Comparison of ENCODE assay signal across 8 cellular contexts in genomic region chr10:108911814-108912541, GRCh38.
DNase-seq lines count a peak whose midpoint lies in the region; FAIRE-seq and TF ChIP-seq lines count a peak whose summit lies in the region.

No MANE protein-coding gene starts in this region.

- CTCF ChIA-PET in OCI-LY7 (lab: Charles Lee; ENCODE audit: unreplicated experiment): no interaction called here

- POLR2A ChIA-PET in OCI-LY7 (lab: Charles Lee): interaction anchor here (0.5 kb wide), 1 partner anchor 1932 kb away, joined by 4 read pairs; no protein-coding TSS in a partner anchor

- no peaks in the 10 kb centered on the region for H3K9me2 ChIP-seq in OCI-LY7 (ENCODE audit: insufficient read depth, low read length)

- H3K4me3 ChIP-seq in HAP-1 (no peak overlapping the region), fibroblast of villous mesenchyme (ENCODE audit: low read depth, low read length) (peak overlapping the region; percentile 60), neuron (ENCODE audit: low read length) (peak overlapping the region; percentile 29), OCI-LY7 (ENCODE audit: low read depth, low read length, poor library complexity, severe bottlenecking) (no peak overlapping the region)

- H2AFZ ChIP-seq in neuron (ENCODE audit: low read depth, low read length): peak overlapping the region; percentile 46
- no peak overlapping the region for H2AFZ ChIP-seq in OCI-LY7 (ENCODE audit: low read length)

- no peak overlapping the region for H3K4me2 ChIP-seq in OCI-LY7 (ENCODE audit: low read length)

- in situ Hi-C loops in HAP-1 (cut with MboI; ENCODE audit: low sequenced_read_pairs): no loop called here

- no peaks in the 10 kb centered on the region for H3K79me2 ChIP-seq in OCI-LY7 (ENCODE audit: insufficient read depth, low read depth, low read length)

- peak; percentile 65 for TF ChIP-seq CTCF in fibroblast of villous mesenchyme (IDR thresholded peaks at IDR 0.05; ENCODE audit: insufficient read depth, low read depth, low read length)
- TF ChIP-seq CTCF in OCI-LY7 (conservative IDR thresholded peaks at IDR 0.05; ENCODE audit: low read length): no peak

- H3K36me3 ChIP-seq in HAP-1 (replicated peaks): no peaks in the 10 kb centered on the region
- no peaks in the 10 kb centered on the region for H3K36me3 ChIP-seq in neuron (ENCODE audit: insufficient read depth, low read length)
- no peaks in the 10 kb centered on the region for H3K36me3 ChIP-seq in OCI-LY7 (ENCODE audit: insufficient read depth, low read length)

- H3K27me3 ChIP-seq in HAP-1 (ENCODE audit: low read depth): peaks cover 6% of the 10 kb centered on the region; the same call in 1 of the 2 replicates
- peaks cover 20% of the 10 kb centered on the region for H3K27me3 ChIP-seq in neuron (ENCODE audit: insufficient read depth, low read length)

- H3K4me1 ChIP-seq in HAP-1 (no peaks in the 10 kb centered on the region), neuron (ENCODE audit: insufficient read depth, low read length) (no peaks in the 10 kb centered on the region), OCI-LY7 (ENCODE audit: insufficient read depth, low read length, poor library complexity, severe bottlenecking) (no peaks in the 10 kb centered on the region)

- H3K9me3 ChIP-seq in HAP-1: no peaks in the 10 kb centered on the region
- no peaks in the 10 kb centered on the region for H3K9me3 ChIP-seq in neuron (ENCODE audit: low read length)
- H3K9me3 ChIP-seq in OCI-LY7 (ENCODE audit: low read length): no peaks in the 10 kb centered on the region

- DNase-seq in ELR (ENCODE audit: low read depth) (peak; percentile 80), HAP-1 (ENCODE audit: low spot score in 2 of 2) (peak; percentile 18 to 73), RCC 7860 (ENCODE audit: low spot score) (peak; percentile 43), fibroblast of villous mesenchyme (ENCODE audit: low read depth) (peak; percentile 59), SIG-M5 treated with dmso at 0.1 percent for 504 hours (lab: John Stamatoyannopoulos, UW; ENCODE audit: unreplicated experiment) (no peak), OCI-LY7 (ENCODE audit: low spot score) (no peak), CD1c-positive myeloid dendritic cell (ENCODE audit: extremely low spot score) (no peak)

- no peaks in the 10 kb centered on the region for H4K20me1 ChIP-seq in OCI-LY7 (ENCODE audit: insufficient read depth, low read length)

- no peak overlapping the region for H3K27ac ChIP-seq in OCI-LY7 (ENCODE audit: low read depth, low read length, poor library complexity, severe bottlenecking)

- FAIRE-seq in RCC 7860 (lab: Jason Lieb, UNC): peak; percentile 25

- BruUV-seq in OCI-LY7 (replicated peaks; lab: Mats Ljungman, UMichigan): no TSS peak

- intact Hi-C loops in OCI-LY7 (cut with micrococcal nuclease; ENCODE audit: unreplicated experiment): no loop called here

Comparison
In these comparisons a context has a peak if more than half of its experiments do, and no peak if none do; other contexts are left out.
1. DNase-seq: peak in ELR (single experiment), HAP-1 (2 of 2), RCC 7860 (single experiment) and fibroblast of villous mesenchyme (single experiment); none in SIG-M5 treated with dmso at 0.1 percent for 504 hours (single experiment), OCI-LY7 (single experiment) and CD1c-positive myeloid dendritic cell (single experiment).
2. H3K4me3 ChIP-seq: peak in fibroblast of villous mesenchyme (single experiment) and neuron (single experiment); none in HAP-1 (single experiment) and OCI-LY7 (single experiment).